18 cellular contexts compared by ENCODE assay signal in the genomic region with DNA sequence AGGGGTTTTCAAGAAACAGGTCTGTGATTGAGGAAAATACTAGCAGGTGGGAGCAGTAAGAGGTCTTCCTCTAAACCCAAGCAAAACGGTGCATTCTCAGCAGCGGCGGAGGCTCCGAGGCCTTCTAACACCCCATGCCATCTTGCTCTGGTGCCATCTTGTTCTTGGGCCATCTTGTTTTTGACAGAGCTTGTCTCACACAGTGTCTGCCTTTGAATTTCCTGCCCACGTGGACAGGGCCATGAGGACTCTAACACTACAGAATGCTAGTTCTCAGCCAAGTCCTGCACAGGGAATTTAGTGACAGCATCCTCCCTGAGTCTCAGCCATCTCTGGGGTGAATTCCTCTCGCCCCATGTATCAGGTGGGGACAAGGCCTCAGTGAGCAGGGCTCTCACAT.
DNase-seq lines count a peak whose midpoint lies in the region; ATAC-seq and TF ChIP-seq lines count a peak whose summit lies in the region.
"Had no signal": no experiment of that assay in that cellular context is flagged by ENCODE, and none has a peak within 500 bp of the region (broad histone marks: within the 10 kb centered on the region; RNA-seq: fewer than 3 reads in every experiment).

No MANE protein-coding gene starts in this region.

- H3K23ac ChIP-seq in neuronal stem cell (ENCODE audit: low read depth, low read length, poor library complexity), result no peak overlapping the region

- peak; percentile 57 for DNase-seq in NCI-H2227 (lab: John Stamatoyannopoulos, UW; ENCODE audit: unreplicated experiment)
- no peak for DNase-seq in NCI-H2227 treated with DMSO at 0.1 percent for 48 hours (lab: John Stamatoyannopoulos, UW)
- no peak for DNase-seq in dorsolateral prefrontal cortex
- no peak for DNase-seq in neuronal stem cell (ENCODE audit: low spot score)
- no peak for DNase-seq in substantia nigra (lab: John Stamatoyannopoulos, UW)
- no peak for DNase-seq in DMS114 treated with DMSO at 0.1 percent for 48 hours (lab: John Stamatoyannopoulos, UW; ENCODE audit: unreplicated experiment)
- DNase-seq in activated T-cell treated with anti-CD3 and anti-CD28 coated beads, Interleukin-2, amount 50 U/mL, for 1 hour, result no peak
- DNase-seq: DMS 273 treated with DMSO at 0.1 percent for 48 hours, HCEC 1CT, MG63, NCI-H1694, NCI-H2107, PC-3 had no signal

- no peak overlapping the region for H2BK15ac ChIP-seq in neuronal stem cell (ENCODE audit: low read length)

- no peak overlapping the region for H2AFZ ChIP-seq in neuronal stem cell (ENCODE audit: low read length)

- H2AK5ac ChIP-seq in neuronal stem cell (ENCODE audit: low read depth, low read length), result peak overlapping the region; percentile 27

- no peak overlapping the region for H4K91ac ChIP-seq in neuronal stem cell (ENCODE audit: low read depth, low read length, poor library complexity)

- H3K4me3 ChIP-seq in dorsolateral prefrontal cortex (no peak overlapping the region), neuronal stem cell (ENCODE audit: low read length in 2 of 2) (no peak overlapping the region)
- H3K4me3 ChIP-seq: BLaER1, MG63 had no signal

- intact Hi-C loops in dorsolateral prefrontal cortex (cut with DNase I), result no loop called here

- no peak overlapping the region for H4K8ac ChIP-seq in neuronal stem cell (ENCODE audit: low read depth, low read length)

- H2BK120ac ChIP-seq in neuronal stem cell (ENCODE audit: low read depth, low read length), result no peak overlapping the region

- ATAC-seq in GM21515 (IDR thresholded peaks at IDR 0.05; ENCODE audit: unreplicated experiment), result no peak
- ATAC-seq: PC-3 had no signal

- no peaks in the 10 kb centered on the region for H3K27me3 ChIP-seq in dorsolateral prefrontal cortex
- no peaks in the 10 kb centered on the region for H3K27me3 ChIP-seq in neuronal stem cell (ENCODE audit: control insufficient read depth in 3 of 3, insufficient read depth in 3 of 3, low read depth in 1 of 3, low read length in 3 of 3)
- H3K27me3 ChIP-seq: BLaER1, MG63 had no signal

- H3K4me2 ChIP-seq in neuronal stem cell (ENCODE audit: insufficient read depth, low read length, poor library complexity, severe bottlenecking), result no peak overlapping the region
- H3K4me2 ChIP-seq: BLaER1, KMS-11 had no signal

- no peak overlapping the region for H2BK12ac ChIP-seq in neuronal stem cell (ENCODE audit: low read length)

- no peaks in the 10 kb centered on the region for H3K79me1 ChIP-seq in neuronal stem cell (ENCODE audit: low read depth, low read length)

- no peaks in the 10 kb centered on the region for H3K9me3 ChIP-seq in neuronal stem cell (replicated peaks in 1 of 2; ENCODE audit: control insufficient read depth in 2 of 2, insufficient read depth in 1 of 2, low read depth in 1 of 2, low read length in 2 of 2)
- H3K9me3 ChIP-seq: BLaER1, MG63 had no signal

- H3K18ac ChIP-seq in neuronal stem cell (ENCODE audit: low read length), result peak overlapping the region; percentile 36

- peaks cover 28 to 37% of the 10 kb centered on the region in 2 donors for H3K4me1 ChIP-seq in neuronal stem cell (ENCODE audit: control insufficient read depth in 2 of 2, insufficient read depth in 1 of 2, low read depth in 1 of 2, low read length in 2 of 2)

- H3K36me3 ChIP-seq in neuronal stem cell (replicated peaks in 1 of 2; ENCODE audit: control insufficient read depth in 2 of 2, insufficient read depth in 2 of 2, low read length in 2 of 2), result no peaks in the 10 kb centered on the region
- H3K36me3 ChIP-seq: BLaER1, MG63 had no signal

- H2BK5ac ChIP-seq in neuronal stem cell (ENCODE audit: low read length), result no peak overlapping the region

- no peak for TF ChIP-seq CTCF in dorsolateral prefrontal cortex (IDR thresholded peaks at IDR 0.05 in 54 of 56, conservative IDR thresholded peaks at IDR 0.05 in 2 of 56; ENCODE audit: low read depth in 1 of 56, partially characterized antibody in 56 of 56)

- H3K4ac ChIP-seq in neuronal stem cell (ENCODE audit: low read length), result no peak overlapping the region

- H3K14ac ChIP-seq in neuronal stem cell (ENCODE audit: low read length), result peak overlapping the region; percentile 25

- no peak overlapping the region for H3K9ac ChIP-seq in neuronal stem cell (ENCODE audit: low read depth, low read length, poor library complexity)
- H3K9ac ChIP-seq: BLaER1, KMS-11 had no signal

- H3K27ac ChIP-seq in dorsolateral prefrontal cortex, result peak overlapping the region in 43 of 59 donors; percentile 2 to 81 (median 58)
- no peak overlapping the region for H3K27ac ChIP-seq in neuronal stem cell (replicated peaks; ENCODE audit: low read length)
- peak overlapping the region; percentile 71 for H3K27ac ChIP-seq in substantia nigra (ENCODE audit: low read depth, low read length, poor library complexity, severe bottlenecking)
- H3K27ac ChIP-seq: 22Rv1, BLaER1, HL-60, KMS-11 had no signal

- WGBS in neuronal stem cell (ENCODE audit: extremely low coverage in 2 of 2, insufficient read length in 2 of 2, insufficient replicate concordance in 1 of 2), 2 donors, result no CpG with 5 or more reads among the region's 6 CpGs
